In the genomic region with DNA sequence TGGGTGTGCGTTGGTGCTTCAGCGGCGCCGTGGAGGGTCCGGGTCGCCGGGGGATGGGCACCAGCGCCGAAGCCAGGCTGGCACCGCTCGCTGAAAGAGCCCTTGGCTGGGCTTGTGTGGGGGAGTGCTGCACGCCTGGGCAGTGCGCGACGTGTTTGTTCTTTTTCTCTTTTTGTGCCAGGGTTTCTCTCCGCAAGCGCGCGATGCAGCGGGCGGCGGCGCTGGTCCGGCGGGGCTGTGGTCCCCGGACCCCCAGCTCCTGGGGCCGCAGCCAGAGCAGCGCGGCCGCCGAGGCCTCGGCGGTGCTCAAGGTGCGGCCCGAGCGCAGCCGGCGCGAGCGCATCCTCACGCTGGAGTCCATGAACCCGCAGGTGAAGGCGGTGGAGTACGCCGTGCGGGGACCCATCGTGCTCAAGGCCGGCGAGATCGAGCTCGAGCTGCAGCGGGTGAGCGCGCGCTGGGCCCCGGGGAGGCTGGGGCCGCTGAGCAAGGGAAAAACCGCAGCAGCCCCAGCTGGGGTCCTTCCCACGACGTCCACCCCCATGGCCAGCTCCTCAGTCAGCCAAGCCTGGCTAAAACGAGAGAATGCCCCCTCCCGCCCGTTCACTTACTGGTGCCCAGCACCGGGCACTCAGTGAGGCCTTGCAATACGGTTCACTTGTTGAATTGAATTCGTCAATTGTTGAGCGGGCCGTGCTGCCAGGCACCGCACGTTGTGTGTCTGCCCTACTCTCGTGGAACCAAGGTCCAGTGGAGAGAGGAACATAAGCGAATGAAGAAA, we compare ENCODE assay signal across 1 cellular context.
TF ChIP-seq lines count a peak whose summit lies in the region.

No MANE protein-coding gene starts in this region.

TF ChIP-seq in HepG2, 621 proteins besides CTCF, POLR2A, EP300 and RAD21 (continued from another document and continues in another):
- TF ChIP-seq ZNF362 (CRISPR knock-in tag; IDR thresholded peaks at IDR 0.05; ENCODE audit: borderline replicate concordance) (no peak), ZNF10 (CRISPR knock-in tag; IDR thresholded peaks at IDR 0.05; ENCODE audit: borderline replicate concordance, low read depth) (no peak), KLF13 (CRISPR knock-in tag; IDR thresholded peaks at IDR 0.05) (0 out of 2 replicates have a peak, but pooled peaks have one; percentile 21), ZBTB7A (CRISPR knock-in tag; IDR thresholded peaks at IDR 0.05) (no peak), ZNF770 (CRISPR knock-in tag; IDR thresholded peaks at IDR 0.05) (no peak), MIER2 (CRISPR knock-in tag; IDR thresholded peaks at IDR 0.05) (no peak), KDM4B (CRISPR knock-in tag; IDR thresholded peaks at IDR 0.05) (no peak), TFDP2 (CRISPR knock-in tag; IDR thresholded peaks at IDR 0.05) (no peak), ZNF766 (CRISPR knock-in tag; IDR thresholded peaks at IDR 0.05; ENCODE audit: borderline replicate concordance) (peak; percentile 54), NR1H2 (CRISPR knock-in tag; IDR thresholded peaks at IDR 0.05; ENCODE audit: borderline replicate concordance, low read depth) (no peak), JUN (CRISPR knock-in tag; IDR thresholded peaks at IDR 0.05) (no peak), TEAD2 (CRISPR knock-in tag; IDR thresholded peaks at IDR 0.05) (no peak), CAMTA2 (CRISPR knock-in tag; IDR thresholded peaks at IDR 0.05; ENCODE audit: borderline replicate concordance) (0 out of 2 replicates have a peak, but pooled peaks have one; percentile 82), FOXA1 (IDR thresholded peaks at IDR 0.05) (no peak), FOXA1 (CRISPR knock-in tag; IDR thresholded peaks at IDR 0.05) (no peak), KDM2A (CRISPR knock-in tag; IDR thresholded peaks at IDR 0.05; ENCODE audit: borderline replicate concordance, low read depth) (0 out of 2 replicates have a peak, but pooled peaks have one; percentile 28), TCF7 (IDR thresholded peaks at IDR 0.05; ENCODE audit: low read depth) (no peak), MAFF (IDR thresholded peaks at IDR 0.05; ENCODE audit: low read depth, low read length) (no peak), PRDM15 (CRISPR knock-in tag; IDR thresholded peaks at IDR 0.05) (peak; percentile 41; the same call in 1 of the 2 replicates), XBP1 (CRISPR knock-in tag; IDR thresholded peaks at IDR 0.05) (no peak; the same call in 1 of the 2 replicates), SP2 (CRISPR knock-in tag; IDR thresholded peaks at IDR 0.05) (no peak), ZNF33B (CRISPR knock-in tag; IDR thresholded peaks at IDR 0.05) (no peak), SETDB1 (CRISPR knock-in tag; IDR thresholded peaks at IDR 0.05; ENCODE audit: borderline replicate concordance) (no peak), GABPA (IDR thresholded peaks at IDR 0.05; ENCODE audit: low read depth, low read length) (no peak), GABPA (CRISPR knock-in tag; IDR thresholded peaks at IDR 0.05; ENCODE audit: low read depth) (no peak), ZFP90 (CRISPR knock-in tag; IDR thresholded peaks at IDR 0.05; ENCODE audit: borderline replicate concordance) (no peak), SIN3B (IDR thresholded peaks at IDR 0.05; ENCODE audit: low read length) (no peak), ZFP41 (CRISPR knock-in tag; IDR thresholded peaks at IDR 0.05; ENCODE audit: borderline replicate concordance) (no peak), ZHX2 (IDR thresholded peaks at IDR 0.05; ENCODE audit: low read depth) (no peak), ZHX2 (CRISPR knock-in tag; IDR thresholded peaks at IDR 0.05; ENCODE audit: borderline replicate concordance) (0 out of 2 replicates have a peak, but pooled peaks have one; percentile 19), ZFY (CRISPR knock-in tag; IDR thresholded peaks at IDR 0.05) (peak; percentile 67), ZNF292 (CRISPR knock-in tag; IDR thresholded peaks at IDR 0.05; ENCODE audit: borderline replicate concordance, low read depth) (no peak), TFAP4 (IDR thresholded peaks at IDR 0.05; ENCODE audit: borderline replicate concordance, low read depth) (no peak), CBX2 (IDR thresholded peaks at IDR 0.05; ENCODE audit: low read depth, low read length) (no peak), CBX2 (CRISPR knock-in tag; IDR thresholded peaks at IDR 0.05; ENCODE audit: low read depth) (peak; percentile 39; the same call in 1 of the 2 replicates), SMYD3 (CRISPR knock-in tag; IDR thresholded peaks at IDR 0.05) (no peak), ZNF546 (CRISPR knock-in tag; conservative IDR thresholded peaks at IDR 0.05) (peak; percentile 70; the same call in 1 of the 2 replicates), MTF2 (CRISPR knock-in tag; IDR thresholded peaks at IDR 0.05; ENCODE audit: borderline replicate concordance) (no peak), GLMP (CRISPR knock-in tag; IDR thresholded peaks at IDR 0.05; ENCODE audit: borderline replicate concordance) (no peak), TCF12 (IDR thresholded peaks at IDR 0.05) (no peak), TCF12 (CRISPR knock-in tag; IDR thresholded peaks at IDR 0.05) (no peak)
- TF ChIP-seq, protein P1, sequence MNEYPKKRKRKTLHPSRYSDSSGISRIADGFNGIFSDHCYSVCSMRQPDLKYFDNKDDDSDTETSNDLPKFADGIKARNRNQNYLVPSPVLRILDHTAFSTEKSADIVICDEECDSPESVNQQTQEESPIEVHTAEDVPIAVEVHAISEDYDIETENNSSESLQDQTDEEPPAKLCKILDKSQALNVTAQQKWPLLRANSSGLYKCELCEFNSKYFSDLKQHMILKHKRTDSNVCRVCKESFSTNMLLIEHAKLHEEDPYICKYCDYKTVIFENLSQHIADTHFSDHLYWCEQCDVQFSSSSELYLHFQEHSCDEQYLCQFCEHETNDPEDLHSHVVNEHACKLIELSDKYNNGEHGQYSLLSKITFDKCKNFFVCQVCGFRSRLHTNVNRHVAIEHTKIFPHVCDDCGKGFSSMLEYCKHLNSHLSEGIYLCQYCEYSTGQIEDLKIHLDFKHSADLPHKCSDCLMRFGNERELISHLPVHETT (CRISPR knock-in tag; conservative IDR thresholded peaks at IDR 0.05), result no peak; the same call in 1 of the 2 replicates
- TF ChIP-seq, protein P2, sequence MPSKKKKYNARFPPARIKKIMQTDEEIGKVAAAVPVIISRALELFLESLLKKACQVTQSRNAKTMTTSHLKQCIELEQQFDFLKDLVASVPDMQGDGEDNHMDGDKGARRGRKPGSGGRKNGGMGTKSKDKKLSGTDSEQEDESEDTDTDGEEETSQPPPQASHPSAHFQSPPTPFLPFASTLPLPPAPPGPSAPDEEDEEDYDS (CRISPR knock-in tag; IDR thresholded peaks at IDR 0.05), result no peak
